Comparison of ENCODE assay signal across 1 cellular context in the genomic region with DNA sequence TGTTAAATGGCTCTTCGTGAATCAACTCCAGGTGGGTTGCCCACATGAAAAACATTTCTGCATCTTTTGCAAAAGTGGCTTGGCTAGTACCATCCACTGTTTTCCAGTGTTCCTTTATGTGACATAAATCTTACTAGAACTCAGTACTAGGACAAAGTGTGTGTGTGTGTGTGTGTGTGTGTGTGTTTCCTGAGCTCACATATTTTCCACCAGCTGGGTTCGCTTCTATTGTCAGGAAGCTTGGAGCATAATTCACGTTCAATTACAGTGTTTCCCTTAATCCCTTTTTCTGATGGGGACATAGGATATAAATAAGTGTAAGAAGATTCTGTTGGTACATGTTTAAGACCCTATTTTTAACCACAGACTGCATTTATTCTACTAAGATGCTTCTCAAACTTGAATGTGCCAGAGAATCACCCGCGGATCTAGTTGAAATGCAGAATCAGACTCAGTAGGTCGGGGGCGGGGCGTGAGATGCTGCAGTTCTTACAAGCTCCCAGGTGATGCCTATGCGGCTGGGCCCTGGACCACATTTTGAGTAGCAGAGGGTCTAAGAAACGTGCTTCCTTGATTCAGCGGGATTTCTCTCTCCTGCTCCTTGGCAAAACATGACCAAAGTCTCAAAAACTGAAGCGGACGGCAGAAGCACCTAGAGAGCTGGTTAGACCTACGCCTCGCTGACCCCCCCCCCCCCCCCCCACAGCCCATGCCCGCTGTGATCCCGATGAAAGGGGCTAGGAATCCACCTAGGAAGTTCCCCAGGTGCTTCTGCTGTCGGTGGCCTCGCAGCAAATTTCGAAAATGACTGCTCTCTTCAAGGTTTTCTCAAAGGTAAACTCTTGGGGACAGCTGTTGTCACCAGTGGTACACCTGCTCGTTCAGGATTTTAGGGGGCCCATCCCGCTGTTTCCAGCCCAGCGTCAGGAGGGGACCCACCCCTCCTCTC.
TF ChIP-seq lines count a peak whose summit lies in the region.

No MANE protein-coding gene starts in this region.

TF ChIP-seq in IMR-90, 13 proteins besides CTCF, POLR2A, EP300 and RAD21 (continued from another document):
- TF ChIP-seq, protein P1, sequence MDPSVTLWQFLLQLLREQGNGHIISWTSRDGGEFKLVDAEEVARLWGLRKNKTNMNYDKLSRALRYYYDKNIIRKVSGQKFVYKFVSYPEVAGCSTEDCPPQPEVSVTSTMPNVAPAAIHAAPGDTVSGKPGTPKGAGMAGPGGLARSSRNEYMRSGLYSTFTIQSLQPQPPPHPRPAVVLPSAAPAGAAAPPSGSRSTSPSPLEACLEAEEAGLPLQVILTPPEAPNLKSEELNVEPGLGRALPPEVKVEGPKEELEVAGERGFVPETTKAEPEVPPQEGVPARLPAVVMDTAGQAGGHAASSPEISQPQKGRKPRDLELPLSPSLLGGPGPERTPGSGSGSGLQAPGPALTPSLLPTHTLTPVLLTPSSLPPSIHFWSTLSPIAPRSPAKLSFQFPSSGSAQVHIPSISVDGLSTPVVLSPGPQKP (IDR thresholded peaks at IDR 0.05; ENCODE audit: borderline replicate concordance, low read depth, low read length) = no peak
- no peak for TF ChIP-seq CEBPB (IDR thresholded peaks at IDR 0.05; ENCODE audit: low read depth, low read length)
- no peak for TF ChIP-seq MAFK (IDR thresholded peaks at IDR 0.05; ENCODE audit: low read depth, low read length)
